1 cellular context compared by ENCODE assay signal in the genomic region with DNA sequence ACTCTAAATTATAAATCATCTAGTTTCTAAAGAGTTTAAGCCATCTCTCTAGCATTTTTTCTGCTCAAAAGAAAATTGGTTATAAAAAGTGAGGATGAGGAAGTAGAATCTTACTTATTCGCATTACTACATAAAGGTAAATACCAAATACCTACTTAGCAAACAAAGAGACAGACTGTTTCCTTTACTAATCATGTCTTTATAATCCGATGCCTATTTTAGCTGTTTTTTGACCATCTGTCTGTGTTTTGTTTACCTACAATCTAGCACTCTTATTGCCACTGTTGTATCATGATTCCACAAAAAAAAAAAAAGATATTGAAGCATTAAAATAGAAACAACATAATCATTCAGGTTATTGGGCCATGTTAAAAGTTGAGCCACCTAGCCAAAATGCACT.
TF ChIP-seq lines count a peak whose summit lies in the region.

No MANE protein-coding gene starts in this region.

TF ChIP-seq in WTC11, 78 proteins besides CTCF, POLR2A, EP300 and RAD21 (continued from another document):
- TF ChIP-seq, protein P1, sequence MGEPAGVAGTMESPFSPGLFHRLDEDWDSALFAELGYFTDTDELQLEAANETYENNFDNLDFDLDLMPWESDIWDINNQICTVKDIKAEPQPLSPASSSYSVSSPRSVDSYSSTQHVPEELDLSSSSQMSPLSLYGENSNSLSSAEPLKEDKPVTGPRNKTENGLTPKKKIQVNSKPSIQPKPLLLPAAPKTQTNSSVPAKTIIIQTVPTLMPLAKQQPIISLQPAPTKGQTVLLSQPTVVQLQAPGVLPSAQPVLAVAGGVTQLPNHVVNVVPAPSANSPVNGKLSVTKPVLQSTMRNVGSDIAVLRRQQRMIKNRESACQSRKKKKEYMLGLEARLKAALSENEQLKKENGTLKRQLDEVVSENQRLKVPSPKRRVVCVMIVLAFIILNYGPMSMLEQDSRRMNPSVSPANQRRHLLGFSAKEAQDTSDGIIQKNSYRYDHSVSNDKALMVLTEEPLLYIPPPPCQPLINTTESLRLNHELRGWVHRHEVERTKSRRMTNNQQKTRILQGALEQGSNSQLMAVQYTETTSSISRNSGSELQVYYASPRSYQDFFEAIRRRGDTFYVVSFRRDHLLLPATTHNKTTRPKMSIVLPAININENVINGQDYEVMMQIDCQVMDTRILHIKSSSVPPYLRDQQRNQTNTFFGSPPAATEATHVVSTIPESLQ (CRISPR knock-in tag; IDR thresholded peaks at IDR 0.05) = no peak
- TF ChIP-seq ZNF232 (CRISPR knock-in tag; IDR thresholded peaks at IDR 0.05) (no peak), KAT7 (CRISPR knock-in tag; IDR thresholded peaks at IDR 0.05; ENCODE audit: borderline replicate concordance) (no peak), SMAD3 (CRISPR knock-in tag; IDR thresholded peaks at IDR 0.05; ENCODE audit: borderline replicate concordance) (no peak), ZNF121 (CRISPR knock-in tag; IDR thresholded peaks at IDR 0.05) (no peak), MXD4 (CRISPR knock-in tag; IDR thresholded peaks at IDR 0.05; ENCODE audit: borderline replicate concordance) (no peak), NR2C2 (CRISPR knock-in tag; IDR thresholded peaks at IDR 0.05) (no peak)
